In genomic region chr3:189800436-189800835, GRCh38 we compare ENCODE assay signal across 33 cellular contexts.
"Had no signal": no experiment of that assay in that cellular context is flagged by ENCODE, and none has a peak within 500 bp of the region (broad histone marks: within the 10 kb centered on the region; RNA-seq: fewer than 3 reads in every experiment).

No MANE protein-coding gene starts in this region.

- H3K4me1 Mint-ChIP-seq: activated CD4-positive, alpha-beta T cell treated with anti-CD3 and anti-CD28 coated beads, Interleukin-2, amount 10 ng/mL, durations not matched to agents 24 days and 14 days; activated CD8-positive, alpha-beta memory T cell treated with anti-CD3 and anti-CD28 coated beads, Interleukin-2, amount 10 ng/mL, durations not matched to agents 7 days and 5 days; activated naive CD4-positive, alpha-beta T cell treated with anti-CD3 and anti-CD28 coated beads, Interleukin-2, amount 10 ng/mL, durations not matched to agents 7 days and 5 days; activated naive CD8-positive, alpha-beta T cell treated with anti-CD3 and anti-CD28 coated beads, Interleukin-2, amount 10 ng/mL, durations not matched to agents 7 days and 5 days had no signal

- FAIRE-seq: endometrium, endothelial cell of umbilical vein, frontal cortex had no signal

- H3K27ac Mint-ChIP-seq: activated CD4-positive, alpha-beta memory T cell treated with anti-CD3 and anti-CD28 coated beads for 36 hours; activated CD4-positive, alpha-beta T cell treated with anti-CD3 and anti-CD28 coated beads for 36 hours; activated CD4-positive, alpha-beta T cell treated with anti-CD3 and anti-CD28 coated beads, Interleukin-2, amount 10 ng/mL, durations not matched to agents 24 days and 14 days; activated CD8-positive, alpha-beta memory T cell treated with anti-CD3 and anti-CD28 coated beads, Interleukin-2, amount 10 ng/mL, durations not matched to agents 7 days and 5 days; activated CD8-positive, alpha-beta T cell treated with anti-CD3 and anti-CD28 coated beads, Interleukin-2, amount 10 ng/mL, durations not matched to agents 7 days and 5 days; activated naive CD4-positive, alpha-beta T cell treated with anti-CD3 and anti-CD28 coated beads, Interleukin-2, amount 10 ng/mL, durations not matched to agents 7 days and 5 days; activated naive CD4-positive, alpha-beta T cell treated with anti-CD3 and anti-CD28 coated beads, Interleukin-2, amount 50 U/mL, for 72 hours; activated naive CD8-positive, alpha-beta T cell treated with anti-CD3 and anti-CD28 coated beads, Interleukin-2, amount 10 ng/mL, durations not matched to agents 7 days and 5 days; activated T-helper 1 cell treated with anti-CD3 and anti-CD28 coated beads, Interleukin-12 subunit alpha, Interleukin-12 subunit beta, Interleukin-2, Interleukin-4 antibody, amounts not matched to agents 30 ng/mL and 10 ng/mL and 1 ng/mL, durations not matched to agents 14 hours and 24 hours and 36 hours; activated T-helper 2 cell treated with anti-CD3 and anti-CD28 coated beads, Interferon-gamma antibody, Interleukin-2, Interleukin-4, amounts not matched to agents 10 μg/mL and 5 μg/mL and 100 μg/mL, durations not matched to agents 14 hours and 24 hours and 36 hours; brain; T-helper 17 cell had no signal

- H3K27ac ChIP-seq: ascending aorta, cardiac muscle cell, colonic mucosa had no signal

- DNase-seq: activated CD4-positive, alpha-beta memory T cell treated with anti-CD3 and anti-CD28 coated beads for 36 hours; activated CD4-positive, alpha-beta T cell treated with anti-CD3 and anti-CD28 coated beads for 36 hours; activated CD4-positive, alpha-beta T cell treated with anti-CD3 and anti-CD28 coated beads, Interleukin-2, amount 10 ng/mL, durations not matched to agents 24 days and 14 days; activated CD4-positive, CD25-positive, alpha-beta regulatory T cell; activated CD4-positive, CD25-positive, alpha-beta regulatory T cell treated with anti-CD3 and anti-CD28 coated beads, Interleukin-2, amount 50 U/mL, for 72 hours; activated CD8-positive, alpha-beta memory T cell treated with anti-CD3 and anti-CD28 coated beads, Interleukin-2, amount 10 ng/mL, durations not matched to agents 7 days and 5 days; activated CD8-positive, alpha-beta memory T cell treated with anti-CD3 and anti-CD28 coated beads, Interleukin-2, amount 50 U/mL, for 4 hours; activated CD8-positive, alpha-beta T cell treated with anti-CD3 and anti-CD28 coated beads, Interleukin-2, amount 10 ng/mL, durations not matched to agents 7 days and 5 days; activated gamma-delta T cell; activated naive CD4-positive, alpha-beta T cell; activated naive CD4-positive, alpha-beta T cell treated with anti-CD3 and anti-CD28 coated beads, Interleukin-2, amount 10 ng/mL, durations not matched to agents 7 days and 5 days; activated naive CD8-positive, alpha-beta T cell treated with anti-CD3 and anti-CD28 coated beads, Interleukin-2, amount 10 ng/mL, durations not matched to agents 7 days and 5 days; activated T-cell treated with anti-CD3 and anti-CD28 coated beads, Interleukin-2, amount 50 U/mL, for 1 hour; activated T-cell treated with anti-CD3 and anti-CD28 coated beads, Interleukin-2, amount 50 U/mL, for 48 hours; central memory CD4-positive, alpha-beta T cell; cerebellar nuclear complex; colonic mucosa; effector CD8-positive, alpha-beta T cell; erythroblast; foreskin fibroblast; head of caudate nucleus; T-helper 1 cell; T-helper 17 cell had no signal

- H3K9me3 ChIP-seq: ascending aorta, breast epithelium, colonic mucosa had no signal

- H3K4me3 ChIP-seq: ascending aorta, breast epithelium, cardiac muscle cell, colonic mucosa had no signal

- H3K27me3 ChIP-seq: ascending aorta, breast epithelium, colonic mucosa had no signal

- H3K27me3 Mint-ChIP-seq: activated CD4-positive, alpha-beta memory T cell treated with anti-CD3 and anti-CD28 coated beads for 36 hours; activated CD4-positive, alpha-beta T cell treated with anti-CD3 and anti-CD28 coated beads for 36 hours; activated CD4-positive, alpha-beta T cell treated with anti-CD3 and anti-CD28 coated beads, Interleukin-2, amount 10 ng/mL, durations not matched to agents 24 days and 14 days; activated CD8-positive, alpha-beta memory T cell treated with anti-CD3 and anti-CD28 coated beads, Interleukin-2, amount 10 ng/mL, durations not matched to agents 7 days and 5 days; activated naive CD4-positive, alpha-beta T cell treated with anti-CD3 and anti-CD28 coated beads, Interleukin-2, amount 10 ng/mL, durations not matched to agents 7 days and 5 days; activated naive CD8-positive, alpha-beta T cell treated with anti-CD3 and anti-CD28 coated beads, Interleukin-2, amount 10 ng/mL, durations not matched to agents 7 days and 5 days had no signal

- H3K4me3 Mint-ChIP-seq: activated CD4-positive, alpha-beta memory T cell treated with anti-CD3 and anti-CD28 coated beads for 36 hours; activated CD4-positive, alpha-beta T cell treated with anti-CD3 and anti-CD28 coated beads for 36 hours; activated CD4-positive, alpha-beta T cell treated with anti-CD3 and anti-CD28 coated beads, Interleukin-2, amount 10 ng/mL, durations not matched to agents 24 days and 14 days; activated CD8-positive, alpha-beta memory T cell treated with anti-CD3 and anti-CD28 coated beads, Interleukin-2, amount 10 ng/mL, durations not matched to agents 7 days and 5 days; activated CD8-positive, alpha-beta T cell treated with anti-CD3 and anti-CD28 coated beads, Interleukin-2, amount 10 ng/mL, durations not matched to agents 7 days and 5 days; activated naive CD4-positive, alpha-beta T cell treated with anti-CD3 and anti-CD28 coated beads, Interleukin-2, amount 10 ng/mL, durations not matched to agents 7 days and 5 days; activated naive CD8-positive, alpha-beta T cell treated with anti-CD3 and anti-CD28 coated beads, Interleukin-2, amount 10 ng/mL, durations not matched to agents 7 days and 5 days; activated T-helper 1 cell treated with anti-CD3 and anti-CD28 coated beads, Interleukin-12 subunit alpha, Interleukin-12 subunit beta, Interleukin-2, Interleukin-4 antibody, amounts not matched to agents 30 ng/mL and 10 ng/mL and 1 ng/mL, durations not matched to agents 14 hours and 24 hours and 36 hours; brain; T-helper 17 cell had no signal

- H3K36me3 ChIP-seq: ascending aorta, breast epithelium, cardiac muscle cell, colonic mucosa had no signal

- H3K9me3 Mint-ChIP-seq: activated CD4-positive, alpha-beta memory T cell treated with anti-CD3 and anti-CD28 coated beads for 36 hours; activated CD4-positive, alpha-beta T cell treated with anti-CD3 and anti-CD28 coated beads, Interleukin-2, amount 10 ng/mL, durations not matched to agents 24 days and 14 days; activated naive CD4-positive, alpha-beta T cell treated with anti-CD3 and anti-CD28 coated beads, Interleukin-2, amount 10 ng/mL, durations not matched to agents 7 days and 5 days; activated naive CD4-positive, alpha-beta T cell treated with anti-CD3 and anti-CD28 coated beads, Interleukin-2, amount 50 U/mL, for 72 hours; activated naive CD8-positive, alpha-beta T cell treated with anti-CD3 and anti-CD28 coated beads, Interleukin-2, amount 10 ng/mL, durations not matched to agents 7 days and 5 days; activated T-helper 1 cell treated with anti-CD3 and anti-CD28 coated beads, Interleukin-12 subunit alpha, Interleukin-12 subunit beta, Interleukin-2, Interleukin-4 antibody, amounts not matched to agents 30 ng/mL and 10 ng/mL and 1 ng/mL, durations not matched to agents 14 hours and 24 hours and 36 hours; activated T-helper 2 cell treated with anti-CD3 and anti-CD28 coated beads, Interferon-gamma antibody, Interleukin-2, Interleukin-4, amounts not matched to agents 10 μg/mL and 5 μg/mL and 100 μg/mL, durations not matched to agents 14 hours and 24 hours and 36 hours had no signal

- H3K4me1 ChIP-seq: ascending aorta, breast epithelium, colonic mucosa had no signal

- H3K36me3 Mint-ChIP-seq: activated CD4-positive, alpha-beta memory T cell treated with anti-CD3 and anti-CD28 coated beads for 36 hours; activated CD8-positive, alpha-beta memory T cell treated with anti-CD3 and anti-CD28 coated beads, Interleukin-2, amount 10 ng/mL, durations not matched to agents 7 days and 5 days; activated naive CD4-positive, alpha-beta T cell treated with anti-CD3 and anti-CD28 coated beads, Interleukin-2, amount 10 ng/mL, durations not matched to agents 7 days and 5 days; activated naive CD4-positive, alpha-beta T cell treated with anti-CD3 and anti-CD28 coated beads, Interleukin-2, amount 50 U/mL, for 72 hours; activated naive CD8-positive, alpha-beta T cell treated with anti-CD3 and anti-CD28 coated beads, Interleukin-2, amount 10 ng/mL, durations not matched to agents 7 days and 5 days; brain had no signal
